ENCODE assay signal across 22 cellular contexts in genomic region chr1:200708769-200709168, GRCh38. TPM values are rescaled to one million over a fixed set of nuclear protein-coding genes. Genes with fewer than 3 reads are reported as not detected.
A peak's percentile ranks its signal among the peaks of the same experiment; 100 is the strongest.
DNase-seq lines count a peak whose midpoint lies in the region; ATAC-seq and TF ChIP-seq lines count a peak whose summit lies in the region.
"Had no signal": no experiment of that assay in that cellular context is flagged by ENCODE, and none has a peak within 500 bp of the region (broad histone marks: within the 10 kb centered on the region; RNA-seq: fewer than 3 reads in every experiment).

No MANE protein-coding gene starts in this region.

- DNase-seq in HFFc6 (peak; percentile 13), PC-3 (peak; percentile 61), epithelial cell of esophagus (ENCODE audit: low read depth) (peak; percentile 74), non-pigmented ciliary epithelial cell (ENCODE audit: low read depth) (peak; percentile 5), body of pancreas (no peak), NCI-H1092 (lab: John Stamatoyannopoulos, UW) (no peak)
- DNase-seq in activated CD4-positive, alpha-beta T cell treated with anti-CD3 and anti-CD28 coated beads, Interleukin-2, amount 50 U/mL, for 4 hours = no peak
- DNase-seq: activated B cell treated with CpG ODN at 0.5 μM for 24 hours; activated naive CD4-positive, alpha-beta T cell treated with anti-CD3 and anti-CD28 coated beads for 36 hours; activated T-cell treated with anti-CD3 and anti-CD28 coated beads, Interleukin-2, amount 50 U/mL, for 24 hours; anterior cingulate cortex; BE2C; effector memory CD8-positive, alpha-beta T cell; glutamatergic neuron; MG63; PC-9; spleen; upper lobe of right lung had no signal

- H4K20me1 ChIP-seq in PC-3 (ENCODE audit: low read length) = no peaks in the 10 kb centered on the region

- no peak overlapping the region for H3K9ac ChIP-seq in PC-3 (ENCODE audit: low read length)

- no peak overlapping the region for H3K4me3 ChIP-seq in PC-3 (ENCODE audit: low read length)
- no peak overlapping the region for H3K4me3 ChIP-seq in epithelial cell of esophagus (ENCODE audit: low read length)
- no peak overlapping the region for H3K4me3 ChIP-seq in body of pancreas
- H3K4me3 ChIP-seq: MG63, PC-9, SJSA1, spleen, upper lobe of right lung had no signal

- H3K27ac ChIP-seq in PC-3 (ENCODE audit: low read length) (no peak overlapping the region), body of pancreas (no peak overlapping the region)
- H3K27ac ChIP-seq: PC-9, SJSA1, spleen, upper lobe of right lung had no signal

- H3K79me2 ChIP-seq in PC-3 (ENCODE audit: low read length) = no peaks in the 10 kb centered on the region

- H3K27ac Mint-ChIP-seq in HFFc6 = no peak overlapping the region
- H3K27ac Mint-ChIP-seq: activated B cell treated with CpG ODN at 0.5 μM for 24 hours; activated naive CD4-positive, alpha-beta T cell treated with anti-CD3 and anti-CD28 coated beads for 36 hours; activated T-cell treated with anti-CD3 and anti-CD28 coated beads, Interleukin-2, amount 50 U/mL, for 24 hours; effector memory CD8-positive, alpha-beta T cell had no signal

- H3K9me3 ChIP-seq in PC-3 (ENCODE audit: low read length) (no peaks in the 10 kb centered on the region), body of pancreas (no peaks in the 10 kb centered on the region)
- H3K9me3 ChIP-seq: BE2C, MG63, SJSA1, spleen, upper lobe of right lung had no signal

- H3K36me3 ChIP-seq in PC-3 (ENCODE audit: low read depth, low read length) (no peaks in the 10 kb centered on the region), body of pancreas (replicated peaks in 1 of 2; ENCODE audit: insufficient read depth in 1 of 2, low read depth in 2 of 2) (no peaks in the 10 kb centered on the region)
- H3K36me3 ChIP-seq: BE2C, MG63, SJSA1, spleen, upper lobe of right lung had no signal

- no peak overlapping the region for H2AFZ ChIP-seq in PC-3 (ENCODE audit: low read length)
- H2AFZ ChIP-seq: PC-9 had no signal

- H3K9me3 Mint-ChIP-seq in HFFc6 = no peaks in the 10 kb centered on the region
- H3K9me3 Mint-ChIP-seq: activated B cell treated with CpG ODN at 0.5 μM for 24 hours; activated naive CD4-positive, alpha-beta T cell treated with anti-CD3 and anti-CD28 coated beads for 36 hours; activated T-cell treated with anti-CD3 and anti-CD28 coated beads, Interleukin-2, amount 50 U/mL, for 24 hours; effector memory CD8-positive, alpha-beta T cell had no signal

- peaks cover 2% of the 10 kb centered on the region for H3K27me3 Mint-ChIP-seq in HFFc6 (ENCODE audit: insufficient read depth)
- H3K27me3 Mint-ChIP-seq: activated B cell treated with CpG ODN at 0.5 μM for 24 hours; activated T-cell treated with anti-CD3 and anti-CD28 coated beads, Interleukin-2, amount 50 U/mL, for 24 hours; effector memory CD8-positive, alpha-beta T cell had no signal

- peaks cover 4% of the 10 kb centered on the region; the same call in 1 of the 2 replicates for H3K36me3 Mint-ChIP-seq in HFFc6 (ENCODE audit: low read depth)

- H3K4me1 Mint-ChIP-seq in HFFc6 (ENCODE audit: low read depth) = peaks cover 11% of the 10 kb centered on the region
- H3K4me1 Mint-ChIP-seq: activated B cell treated with CpG ODN at 0.5 μM for 24 hours had no signal

- no peak overlapping the region for H3K4me2 ChIP-seq in PC-3 (ENCODE audit: low read length)
- H3K4me2 ChIP-seq: PC-9 had no signal

- ATAC-seq in PC-3 = peak; percentile 81
- ATAC-seq in HG03025 (IDR thresholded peaks at IDR 0.05; ENCODE audit: low FRiP score, unreplicated experiment) = no peak
- no peak for ATAC-seq in body of pancreas
- ATAC-seq: effector memory CD8-positive, alpha-beta T cell; HCT116; HepG2; upper lobe of right lung had no signal

- H3K9me2 ChIP-seq in PC-3 (replicated peaks; ENCODE audit: low read length) = no peaks in the 10 kb centered on the region

- no peaks in the 10 kb centered on the region for H3F3A ChIP-seq in PC-3 (ENCODE audit: low read length, unreplicated experiment)

- no peak for TF ChIP-seq CTCF in HFFc6 (IDR thresholded peaks at IDR 0.05)
- no peak for TF ChIP-seq CTCF in PC-3 (conservative IDR thresholded peaks at IDR 0.05; ENCODE audit: low read depth, low read length)
- no peak for TF ChIP-seq CTCF in epithelial cell of esophagus (IDR thresholded peaks at IDR 0.05; ENCODE audit: insufficient read depth, low read depth, low read length, missing control alignments)
- no peak for TF ChIP-seq CTCF in body of pancreas (IDR thresholded peaks at IDR 0.05)

- TF ChIP-seq POLR2A in body of pancreas (IDR thresholded peaks at IDR 0.05) = no peak

- WGBS in body of pancreas, 2 donors = 68 to 73% methylated on average over 1 of the region's 1 CpG

- CTCF ChIA-PET in PC-3 (lab: Charles Lee) = no interaction called here

- BruUV-seq in PC-3 (replicated peaks; lab: Mats Ljungman, UMichigan) = no TSS peak

- H3K4me1 ChIP-seq in PC-3 (ENCODE audit: insufficient read depth, low read length) (no peaks in the 10 kb centered on the region), body of pancreas (no peaks in the 10 kb centered on the region)
- H3K4me1 ChIP-seq: SJSA1, spleen, upper lobe of right lung had no signal

- H3K27me3 ChIP-seq in PC-3 (ENCODE audit: low read length) (no peaks in the 10 kb centered on the region), body of pancreas (no peaks in the 10 kb centered on the region)
- H3K27me3 ChIP-seq: BE2C, MG63, SJSA1, spleen, upper lobe of right lung had no signal

- H3K4me3 Mint-ChIP-seq in HFFc6 = no peak overlapping the region
- H3K4me3 Mint-ChIP-seq: activated B cell treated with CpG ODN at 0.5 μM for 24 hours; activated naive CD4-positive, alpha-beta T cell treated with anti-CD3 and anti-CD28 coated beads for 36 hours; activated T-cell treated with anti-CD3 and anti-CD28 coated beads, Interleukin-2, amount 50 U/mL, for 24 hours; effector memory CD8-positive, alpha-beta T cell had no signal

- intact Hi-C loops in PC-3 (cut with micrococcal nuclease) (no loop called here), body of pancreas (cut with DNase I) (no loop called here)

- POLR2A ChIA-PET in PC-3 (lab: Charles Lee; ENCODE audit: unreplicated experiment) = no interaction called here

RNA-seq across cellular contexts. Expression of gene CAMSAP2, which starts 29.9 kb away (rescaled TPM):
- total RNA-seq in HFFc6 (2021; fragmentation: NEBNext Ultra II Directional; extraction: Animal tissue kit (Norgen Biotek cat#: 25700)) = 10 to 100 TPM; 30.2 to 35.6 (median 33.3) TPM
- total RNA-seq in PC-3 (2014; rRNA removed) = 28.6 and 29.5 TPM in 2 replicates
- 10 to 100 TPM in 1 of 2 donors, 1 to 10 TPM in 1; 8.8 to 19.1 TPM for total RNA-seq in body of pancreas

RNA-seq across cellular contexts. Expression of gene DDX59, which starts 39.1 kb away (rescaled TPM):
- 10 to 100 TPM; 13.2 to 17.3 (median 14.6) TPM for total RNA-seq in HFFc6 (2021; fragmentation: NEBNext Ultra II Directional; extraction: Animal tissue kit (Norgen Biotek cat#: 25700))
- total RNA-seq in PC-3 (2014; rRNA removed) = 24.6 and 29.4 TPM in 2 replicates
- 10 to 100 TPM in 1 of 2 donors, 1 to 10 TPM in 1; 9.6 to 15.6 TPM for total RNA-seq in body of pancreas

Comparison
In these comparisons a context has a peak if more than half of its experiments do, and no peak if none do; other contexts are left out.
1. DNase-seq: peak in HFFc6 (single experiment), PC-3 (single experiment), epithelial cell of esophagus (single experiment) and non-pigmented ciliary epithelial cell (single experiment); none in activated CD4-positive, alpha-beta T cell treated with anti-CD3 and anti-CD28 coated beads, Interleukin-2, amount 50 U/mL, for 4 hours (0 of 2), body of pancreas (0 of 4) and NCI-H1092 (single experiment).